ENCODE assay signal across 26 cellular contexts in the genomic region with DNA sequence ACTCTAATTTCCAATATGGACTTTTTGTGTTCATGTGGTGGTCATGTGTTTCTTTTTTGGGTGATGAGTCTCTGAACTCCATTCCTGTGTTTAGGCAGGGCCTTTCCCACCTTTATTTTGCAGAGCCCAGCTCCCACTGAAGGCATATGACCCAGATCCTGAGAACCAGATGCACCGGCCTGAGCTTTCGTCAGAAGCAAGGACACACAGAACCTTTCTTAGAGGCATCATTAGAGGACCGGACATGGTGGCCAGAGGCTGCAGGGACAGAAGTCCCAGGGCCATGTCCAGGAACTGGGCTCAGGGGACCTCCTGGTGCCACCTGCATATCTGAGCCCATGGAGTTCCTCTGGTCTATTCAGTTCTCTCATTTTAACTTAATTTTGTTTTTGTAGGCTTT.
"Had no signal": no experiment of that assay in that cellular context is flagged by ENCODE, and none has a peak within 500 bp of the region (broad histone marks: within the 10 kb centered on the region; RNA-seq: fewer than 3 reads in every experiment).

No MANE protein-coding gene starts in this region.

- H3K4me1 Mint-ChIP-seq: neural progenitor cell had no signal

- H3K27ac ChIP-seq: neural progenitor cell, neutrophil, parathyroid adenoma, psoas muscle, skin epidermis, suprapubic skin, thoracic aorta, tibial artery, upper lobe of right lung had no signal

- H3K4me3 ChIP-seq: lung, neural progenitor cell, psoas muscle, skin epidermis, suprapubic skin, thoracic aorta, tibial artery, upper lobe of right lung had no signal

- H3K9me3 ChIP-seq: neutrophil, psoas muscle, suprapubic skin, thoracic aorta, tibial artery, upper lobe of right lung had no signal

- H3K27ac Mint-ChIP-seq: mesothelial cell of epicardium; naive B cell; natural killer cell; nephron progenitor cell; neural progenitor cell; stimulated activated effector memory CD8-positive, alpha-beta T cell treated with anti-CD3 and anti-CD28 coated beads, Interleukin-12 subunit alpha, Interleukin-12 subunit beta, amount 100 ng/mL, for 72 hours; stimulated activated naive CD8-positive, alpha-beta T cell treated with anti-CD3 and anti-CD28 coated beads, Interleukin-15, Interleukin-2, amounts not matched to agents 100 ng/mL and 50 ng/mL, for 24 hours had no signal

- DNase-seq: hippocampal formation; kidney glomerular epithelial cell; left cardiac atrium; mesendoderm; naive B cell; natural killer cell; nephron progenitor cell; occipital lobe; psoas muscle; stimulated activated CD4-positive, alpha-beta T cell treated with anti-CD3 and anti-CD28 coated beads, Interleukin-4, amount 100 ng/mL, for 24 hours; stimulated activated naive CD4-positive, alpha-beta T cell; tibial artery; trophoblast cell; upper lobe of right lung had no signal

- H3K4me3 Mint-ChIP-seq: mesothelial cell of epicardium; naive B cell; natural killer cell; nephron progenitor cell; neural progenitor cell; stimulated activated effector memory CD8-positive, alpha-beta T cell treated with anti-CD3 and anti-CD28 coated beads, Interleukin-12 subunit alpha, Interleukin-12 subunit beta, amount 100 ng/mL, for 72 hours; stimulated activated naive CD8-positive, alpha-beta T cell treated with anti-CD3 and anti-CD28 coated beads, Interleukin-15, Interleukin-2, amounts not matched to agents 100 ng/mL and 50 ng/mL, for 24 hours had no signal

- H3K9me3 Mint-ChIP-seq: mesothelial cell of epicardium; natural killer cell; nephron progenitor cell; neural progenitor cell; stimulated activated effector memory CD8-positive, alpha-beta T cell treated with anti-CD3 and anti-CD28 coated beads, Interleukin-12 subunit alpha, Interleukin-12 subunit beta, amount 100 ng/mL, for 72 hours; stimulated activated naive CD8-positive, alpha-beta T cell treated with anti-CD3 and anti-CD28 coated beads, Interleukin-15, Interleukin-2, amounts not matched to agents 100 ng/mL and 50 ng/mL, for 24 hours had no signal

- ATAC-seq: left cardiac atrium; left lobe of liver; natural killer cell; psoas muscle; sciatic nerve; stimulated activated effector memory CD8-positive, alpha-beta T cell treated with anti-CD3 and anti-CD28 coated beads, Interleukin-12 subunit alpha, Interleukin-12 subunit beta, amount 100 ng/mL, for 72 hours; upper lobe of right lung had no signal

- H3K9ac ChIP-seq: neural progenitor cell, parathyroid adenoma had no signal

- H3K4me1 ChIP-seq: parathyroid adenoma had no signal

- H3K36me3 ChIP-seq: neural progenitor cell, neutrophil, suprapubic skin, thoracic aorta, tibial artery, upper lobe of right lung had no signal

- H3K36me3 Mint-ChIP-seq: mesothelial cell of epicardium; naive B cell; natural killer cell; neural progenitor cell; stimulated activated effector memory CD8-positive, alpha-beta T cell treated with anti-CD3 and anti-CD28 coated beads, Interleukin-12 subunit alpha, Interleukin-12 subunit beta, amount 100 ng/mL, for 72 hours had no signal

- H3K27me3 ChIP-seq: neural progenitor cell, suprapubic skin, tibial artery, upper lobe of right lung had no signal
